1 cellular context compared by ENCODE assay signal in genomic region chr10:4984223-4984622, GRCh38.
TF ChIP-seq lines count a peak whose summit lies in the region.

No MANE protein-coding gene starts in this region.

TF ChIP-seq in IMR-90, 13 proteins besides CTCF, POLR2A, EP300 and RAD21 (continued from another document):
- TF ChIP-seq MAFK (IDR thresholded peaks at IDR 0.05; ENCODE audit: low read depth, low read length) (no peak), BHLHE40 (IDR thresholded peaks at IDR 0.05; ENCODE audit: low read depth, low read length) (no peak), MAZ (IDR thresholded peaks at IDR 0.05; ENCODE audit: borderline replicate concordance, low read depth, low read length) (no peak)
